Comparison of ENCODE assay signal across 1 cellular context in genomic region chr3:133578548-133579191, GRCh38.
TF ChIP-seq lines count a peak whose summit lies in the region.

No MANE protein-coding gene starts in this region.

TF ChIP-seq in IMR-90, 13 proteins besides CTCF, POLR2A, EP300 and RAD21:
- no peak for TF ChIP-seq MXI1 (IDR thresholded peaks at IDR 0.05; ENCODE audit: borderline replicate concordance, low read depth, low read length)
- no peak for TF ChIP-seq BHLHE40 (IDR thresholded peaks at IDR 0.05; ENCODE audit: low read depth, low read length)
- TF ChIP-seq MAZ (IDR thresholded peaks at IDR 0.05; ENCODE audit: borderline replicate concordance, low read depth, low read length) = no peak
- TF ChIP-seq SMC3 (IDR thresholded peaks at IDR 0.05; ENCODE audit: low read depth, low read length) = peak; percentile 51
- peak; percentile 42; the same call in 1 of the 2 replicates for TF ChIP-seq CEBPB (IDR thresholded peaks at IDR 0.05; ENCODE audit: low read depth, low read length)
